ENCODE assay signal across 10 cellular contexts in genomic region chr17:65783845-65784334, GRCh38.
A peak's percentile ranks its signal among the peaks of the same experiment; 100 is the strongest.
DNase-seq lines count a peak whose midpoint lies in the region; ATAC-seq and TF ChIP-seq lines count a peak whose summit lies in the region.
"Had no signal": no experiment of that assay in that cellular context is flagged by ENCODE, and none has a peak within 500 bp of the region (broad histone marks: within the 10 kb centered on the region; RNA-seq: fewer than 3 reads in every experiment).

No MANE protein-coding gene starts in this region.

- DNase-seq in SIG-M5 treated with dmso at 0.1 percent for 504 hours (lab: John Stamatoyannopoulos, UW; ENCODE audit: unreplicated experiment) = peak; percentile 4
- no peak for DNase-seq in SIG-M5 (lab: John Stamatoyannopoulos, UW)
- DNase-seq in brain pericyte (ENCODE audit: low read depth, low spot score) = peak; percentile 54
- DNase-seq in left colon = peak in 1 of 2 donors; percentile 46
- peak in 1 of 2 donors; percentile 53 for DNase-seq in uterus
- DNase-seq in activated CD4-positive, alpha-beta T cell treated with anti-CD3 and anti-CD28 coated beads for 4 hours = no peak
- no peak for DNase-seq in effector CD4-positive, alpha-beta T cell
- DNase-seq: activated naive CD4-positive, alpha-beta T cell; NCI-H1092 had no signal

- no peaks in the 10 kb centered on the region for H3K27me3 ChIP-seq in uterus

- peak overlapping the region; percentile 41 to 89 for H3K27ac ChIP-seq in uterus

- no peak overlapping the region for H3K4me3 ChIP-seq in uterus

- no peaks in the 10 kb centered on the region for H3K36me3 ChIP-seq in uterus

- ATAC-seq in left colon (peak; percentile 97), GM18907 (IDR thresholded peaks at IDR 0.05; ENCODE audit: unreplicated experiment) (no peak)

- no peaks in the 10 kb centered on the region for H3K9me3 ChIP-seq in uterus

- no peak for TF ChIP-seq CTCF in uterus (IDR thresholded peaks at IDR 0.05)

- peaks cover 3 to 4% of the 10 kb centered on the region in 2 donors for H3K4me1 ChIP-seq in uterus

- intact Hi-C loops in left colon (cut with DNase I, micrococcal nuclease) = no loop called here
- intact Hi-C loops in uterus (cut with DNase I; ENCODE audit: low total_unique reads) = no loop called here

- no peak for TF ChIP-seq POLR2A in uterus (IDR thresholded peaks at IDR 0.05)

Comparison
In these comparisons a context has a peak if more than half of its experiments do, and no peak if none do; other contexts are left out.
1. DNase-seq: peak in SIG-M5 treated with dmso at 0.1 percent for 504 hours (single experiment) and brain pericyte (single experiment); none in SIG-M5 (single experiment), activated CD4-positive, alpha-beta T cell treated with anti-CD3 and anti-CD28 coated beads for 4 hours (0 of 2) and effector CD4-positive, alpha-beta T cell (single experiment).